29 cellular contexts compared by ENCODE assay signal in genomic region chr1:52432807-52433206, GRCh38.
"Had no signal": no experiment of that assay in that cellular context is flagged by ENCODE, and none has a peak within 500 bp of the region (broad histone marks: within the 10 kb centered on the region; RNA-seq: fewer than 3 reads in every experiment).

No MANE protein-coding gene starts in this region.

- H3K4me3 Mint-ChIP-seq: immature natural killer cell; natural killer cell; stimulated activated naive CD8-positive, alpha-beta T cell treated with anti-CD3 and anti-CD28 coated beads, Interleukin-15, Interleukin-2, amounts not matched to agents 100 ng/mL and 50 ng/mL, for 24 hours had no signal

- H3K4me3 ChIP-seq: left lung, lower lobe of right lung, pancreas, prostate gland, skin epidermis, suprapubic skin, thoracic aorta, tibial artery, upper lobe of right lung had no signal

- H3K36me3 ChIP-seq: prostate gland had no signal

- ATAC-seq: left colon, left lung, lower lobe of right lung, natural killer cell, pancreas, right cardiac atrium, sciatic nerve, upper lobe of right lung had no signal

- FAIRE-seq: islet of Langerhans, kidney, pancreas, urothelium cell line had no signal

- H3K27me3 Mint-ChIP-seq: stimulated activated naive CD8-positive, alpha-beta T cell treated with anti-CD3 and anti-CD28 coated beads, Interleukin-15, Interleukin-2, amounts not matched to agents 100 ng/mL and 50 ng/mL, for 24 hours had no signal

- DNase-seq: hypothalamus; immature natural killer cell; kidney; left colon; left lung; lower lobe of right lung; mammary epithelial cell; mesenchymal stem cell; natural killer cell; pancreas; posterior cingulate gyrus; retina; right cardiac atrium; stimulated activated CD4-positive, alpha-beta T cell treated with anti-CD3 and anti-CD28 coated beads, Interleukin-12 subunit alpha, Interleukin-12 subunit beta, amount 100 ng/mL, for 4 hours; stimulated activated CD4-positive, alpha-beta T cell treated with anti-CD3 and anti-CD28 coated beads, Interleukin-15, amount 100 ng/mL, for 24 hours; stimulated activated CD4-positive, alpha-beta T cell treated with anti-CD3 and anti-CD28 coated beads, Interleukin-2, amount 100 ng/mL, for 24 hours; stimulated activated CD4-positive, alpha-beta T cell treated with anti-CD3 and anti-CD28 coated beads, Interleukin-4, amount 100 ng/mL, for 1 hour; stimulated activated naive CD4-positive, alpha-beta T cell; tibial artery; trophoblast cell; upper lobe of right lung had no signal

- H3K4me1 Mint-ChIP-seq: immature natural killer cell, natural killer cell had no signal

- H3K9me3 ChIP-seq: left lung, lower lobe of right lung, pancreas, prostate gland, suprapubic skin, thoracic aorta, tibial artery, upper lobe of right lung had no signal

- H3K27ac Mint-ChIP-seq: natural killer cell; stimulated activated naive CD8-positive, alpha-beta T cell treated with anti-CD3 and anti-CD28 coated beads, Interleukin-15, Interleukin-2, amounts not matched to agents 100 ng/mL and 50 ng/mL, for 24 hours had no signal

- H3K9me3 Mint-ChIP-seq: immature natural killer cell; natural killer cell; stimulated activated naive CD8-positive, alpha-beta T cell treated with anti-CD3 and anti-CD28 coated beads, Interleukin-15, Interleukin-2, amounts not matched to agents 100 ng/mL and 50 ng/mL, for 24 hours had no signal

- H3K27me3 ChIP-seq: left lung, pancreas, suprapubic skin, tibial artery, upper lobe of right lung had no signal

- H3K27ac ChIP-seq: left lung, lower lobe of right lung, pancreas, prostate gland, skin epidermis, suprapubic skin, thoracic aorta, tibial artery, upper lobe of right lung had no signal

- H3K4me1 ChIP-seq: left lung, lower lobe of right lung, pancreas, prostate gland, suprapubic skin, tibial artery, upper lobe of right lung had no signal
